Comparison of ENCODE assay signal across 23 cellular contexts in the genomic region with DNA sequence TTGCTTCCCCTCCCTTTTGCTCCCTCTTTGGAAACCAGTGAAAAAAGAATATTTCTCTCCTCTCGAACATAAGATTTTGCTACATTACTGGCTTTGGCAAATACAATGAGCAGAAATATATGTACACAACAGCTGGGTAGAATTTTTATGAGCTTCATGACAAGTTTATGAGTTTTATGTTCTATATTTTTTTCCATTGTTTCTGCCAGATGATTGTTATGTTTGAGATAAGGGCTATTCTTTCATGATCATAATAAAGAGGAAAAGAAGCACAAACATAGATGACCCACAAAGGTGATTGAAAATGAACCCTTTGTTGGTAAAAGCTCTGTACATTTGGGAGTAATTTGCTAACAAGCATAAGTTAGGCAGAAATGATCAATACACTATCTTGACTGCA. TPM values are rescaled to one million over a fixed set of nuclear protein-coding genes. Genes with fewer than 3 reads are reported as not detected.
DNase-seq lines count a peak whose midpoint lies in the region; ATAC-seq, FAIRE-seq and TF ChIP-seq lines count a peak whose summit lies in the region.
"Had no signal": no experiment of that assay in that cellular context is flagged by ENCODE, and none has a peak within 500 bp of the region (broad histone marks: within the 10 kb centered on the region; RNA-seq: fewer than 3 reads in every experiment).

No MANE protein-coding gene starts in this region.

- no peak overlapping the region for H3K4me2 ChIP-seq in IMR-90 (ENCODE audit: low read depth, low read length)
- peak overlapping the region; percentile 43 for H3K4me2 ChIP-seq in endothelial cell of umbilical vein (ENCODE audit: insufficient read depth, low read length)
- H3K4me2 ChIP-seq: SK-N-SH had no signal

- H4K20me1 ChIP-seq in IMR-90 (ENCODE audit: insufficient read depth, low read length) = no peaks in the 10 kb centered on the region
- H4K20me1 ChIP-seq in endothelial cell of umbilical vein (replicated peaks; ENCODE audit: control insufficient read depth, extremely low read depth, insufficient read depth, low read length) = no peaks in the 10 kb centered on the region

- H3K23ac ChIP-seq in IMR-90 (ENCODE audit: low read depth, low read length) = no peak overlapping the region

- TF ChIP-seq POLR2A in IMR-90 (IDR thresholded peaks at IDR 0.05; ENCODE audit: low read depth, low read length) (no peak), endothelial cell of umbilical vein (IDR thresholded peaks at IDR 0.05; ENCODE audit: low read depth, low read length) (no peak)

- H3K4me3 ChIP-seq in IMR-90 (ENCODE audit: insufficient read depth, low read depth, low read length) (no peak overlapping the region), endothelial cell of umbilical vein (replicated peaks in 1 of 3; ENCODE audit: insufficient read depth in 1 of 3, low read depth in 1 of 3, low read length in 3 of 3) (peak overlapping the region in 1 of 3 experiments; percentile 10)

- DNase-seq in IMR-90 = no peak
- DNase-seq in RCC 7860 (ENCODE audit: low spot score) = peak; percentile 2
- peak; percentile 90 for DNase-seq in endothelial cell of umbilical vein (ENCODE audit: low read depth, low spot score)
- no peak for DNase-seq in activated naive CD4-positive, alpha-beta T cell treated with anti-CD3 and anti-CD28 coated beads, Interleukin-2, amount 50 U/mL, for 72 hours (ENCODE audit: low spot score in 2 of 2)
- DNase-seq in medulla oblongata (ENCODE audit: extremely low spot score) = no peak
- DNase-seq: C1 segment of cervical spinal cord; Caco-2; CD8-positive, alpha-beta T cell; DMS79 treated with DMSO at 0.1 percent for 48 hours; GF-D8; NCI-H1092 treated with DMSO at 0.1 percent for 48 hours; NCI-H1436; NCI-H1930; NCI-H2107; NCI-H446 treated with DMSO at 0.1 percent for 48 hours; NCI-H526; SK-N-SH; SW 1271 had no signal

- dilution Hi-C loops in IMR-90 (cut with HindIII; ENCODE audit: low sequenced_read_pairs, unreplicated experiment) (no loop called here), endothelial cell of umbilical vein (cut with MboI; ENCODE audit: extremely low pct_ligation_motif_present, low sequenced_read_pairs) (no loop called here)

- H4K5ac ChIP-seq in IMR-90 (ENCODE audit: low read depth, low read length) = no peak overlapping the region

- H2AK9ac ChIP-seq in IMR-90 (replicated peaks; ENCODE audit: low read depth, low read length, poor library complexity) = no peak overlapping the region

- H2BK20ac ChIP-seq in IMR-90 (ENCODE audit: low read depth, low read length) = no peak overlapping the region

- no peak overlapping the region for H3K18ac ChIP-seq in IMR-90 (ENCODE audit: low read depth, low read length)

- no peak overlapping the region for H3K27ac Mint-ChIP-seq in activated naive CD4-positive, alpha-beta T cell treated with anti-CD3 and anti-CD28 coated beads, Interleukin-2, amount 50 U/mL, for 72 hours
- H3K27ac Mint-ChIP-seq: CD8-positive, alpha-beta T cell; T-helper 1 cell treated with Interleukin-12 subunit alpha and Interleukin-12 subunit beta and Interleukin-4 antibody, amounts not matched to agents 30 μg/mL and 1 μg/mL, for 36 hours had no signal

- FAIRE-seq in RCC 7860 (lab: Jason Lieb, UNC) (no peak), endothelial cell of umbilical vein (lab: Jason Lieb, UNC) (peak; percentile 59)
- FAIRE-seq: GM12891 had no signal

- no peak overlapping the region for H2BK5ac ChIP-seq in IMR-90 (ENCODE audit: low read depth, low read length, poor library complexity, severe bottlenecking)

- no peak overlapping the region for H3K27ac ChIP-seq in IMR-90 (ENCODE audit: insufficient read depth, low read length)
- peak overlapping the region; percentile 13 for H3K27ac ChIP-seq in endothelial cell of umbilical vein (ENCODE audit: insufficient read depth, low read depth, low read length)

- H2AK5ac ChIP-seq in IMR-90 (ENCODE audit: low read depth, low read length) = no peak overlapping the region

- WGBS in IMR-90 (ENCODE audit: extremely low coverage in 2 of 2, insufficient read length in 1 of 2), 2 experiments = no CpG with 5 or more reads among the region's 1 CpG

- peaks cover 2% of the 10 kb centered on the region; the same call in 1 of the 2 replicates for H3K9me3 ChIP-seq in IMR-90 (ENCODE audit: control insufficient read depth, insufficient read depth, low read length)
- H3K9me3 ChIP-seq in endothelial cell of umbilical vein (replicated peaks; ENCODE audit: control insufficient read depth, insufficient read depth, low read length) = no peaks in the 10 kb centered on the region
- H3K9me3 ChIP-seq: Caco-2 had no signal

- H2BK120ac ChIP-seq in IMR-90 (ENCODE audit: low read depth, low read length) = no peak overlapping the region

- no peak overlapping the region for H4K91ac ChIP-seq in IMR-90 (ENCODE audit: insufficient read depth, low read depth, low read length)

- no peaks in the 10 kb centered on the region for H3K9me3 Mint-ChIP-seq in activated naive CD4-positive, alpha-beta T cell treated with anti-CD3 and anti-CD28 coated beads, Interleukin-2, amount 50 U/mL, for 72 hours
- H3K9me3 Mint-ChIP-seq: T-helper 1 cell treated with Interleukin-12 subunit alpha and Interleukin-12 subunit beta and Interleukin-4 antibody, amounts not matched to agents 30 μg/mL and 1 μg/mL, for 36 hours had no signal

- intact Hi-C loops in IMR-90 (cut with micrococcal nuclease) (no loop called here), endothelial cell of umbilical vein (cut with micrococcal nuclease) (loop anchor here (1.0 kb wide), 2 partner anchors 15 to 20 kb away; a partner anchor contains a TSS)

- no peak overlapping the region for H3K14ac ChIP-seq in IMR-90 (replicated peaks; ENCODE audit: low read depth, low read length)

- no peaks in the 10 kb centered on the region for H3K79me1 ChIP-seq in IMR-90 (ENCODE audit: low read depth in 1 of 2, low read length in 2 of 2)

- peak overlapping the region; percentile 15; the same call in 1 of the 3 replicates for H2BK15ac ChIP-seq in IMR-90 (ENCODE audit: low read depth, low read length)

- no peaks in the 10 kb centered on the region; the same call in 1 of the 2 replicates for H3K4me1 ChIP-seq in IMR-90 (ENCODE audit: control insufficient read depth, insufficient read depth, low read length)
- H3K4me1 ChIP-seq in endothelial cell of umbilical vein (ENCODE audit: control insufficient read depth, extremely low read depth, insufficient read depth, low read length) = peaks cover 30% of the 10 kb centered on the region
- H3K4me1 ChIP-seq: Caco-2 had no signal

- H3K27me3 ChIP-seq in IMR-90 (ENCODE audit: control insufficient read depth, insufficient read depth, low read length) = no peaks in the 10 kb centered on the region
- H3K27me3 ChIP-seq in endothelial cell of umbilical vein (ENCODE audit: control insufficient read depth in 2 of 2, insufficient read depth in 2 of 2, low read length in 2 of 2) = no peaks in the 10 kb centered on the region

- POLR2A ChIA-PET in IMR-90 (lab: Charles Lee; ENCODE audit: unreplicated experiment) (no interaction called here), endothelial cell of umbilical vein (lab: Charles Lee) (interaction anchor here (1.2 to 2.8 kb wide), 3 partner anchors 14 to 24 kb away, joined by 7 to 14 read pairs (median 13); a partner anchor contains a TSS)

- CTCF ChIA-PET in IMR-90 (lab: Yijun Ruan, JAX) = interaction anchor here (1.4 to 1.7 kb wide), 3 partner anchors 12 to 69 kb away, joined by 3 to 7 read pairs (median 5); no protein-coding TSS in a partner anchor
- CTCF ChIA-PET in endothelial cell of umbilical vein (lab: Charles Lee) = interaction anchor here (0.9 to 4.9 kb wide), 7 partner anchors 11 to 706 kb away, joined by 3 to 53 read pairs (median 5); a partner anchor contains a TSS

- ATAC-seq in IMR-90 (ENCODE audit: low read depth) (no peak), HG02981 (IDR thresholded peaks at IDR 0.05; ENCODE audit: unreplicated experiment) (no peak), HG02759 (IDR thresholded peaks at IDR 0.05; ENCODE audit: unreplicated experiment) (no peak)
- ATAC-seq in activated naive CD4-positive, alpha-beta T cell treated with anti-CD3 and anti-CD28 coated beads, Interleukin-2, amount 50 U/mL, for 72 hours = no peak
- ATAC-seq: CD8-positive, alpha-beta T cell had no signal

- no peak overlapping the region for H3K4ac ChIP-seq in IMR-90 (ENCODE audit: low read depth, low read length)

- no TSS peak for BruUV-seq in IMR-90 (replicated peaks; lab: Mats Ljungman, UMichigan)
- no TSS peak for BruUV-seq in endothelial cell of umbilical vein (replicated peaks; lab: Mats Ljungman, UMichigan)

- no peak overlapping the region for H4K8ac ChIP-seq in IMR-90 (ENCODE audit: low read depth in 2 of 2, low read length in 2 of 2)

- H3K9me1 ChIP-seq in IMR-90 (ENCODE audit: insufficient read depth, low read length) (no peaks in the 10 kb centered on the region), endothelial cell of umbilical vein (replicated peaks; ENCODE audit: control insufficient read depth, extremely low read depth, insufficient read depth, low read length) (no peaks in the 10 kb centered on the region)

- H3K9ac ChIP-seq in IMR-90 (ENCODE audit: low read depth, low read length) = no peak overlapping the region
- H3K9ac ChIP-seq in endothelial cell of umbilical vein (replicated peaks; ENCODE audit: extremely low read depth, insufficient read depth, low read length) = peak overlapping the region; percentile 28
- H3K9ac ChIP-seq: SK-N-SH had no signal

- TF ChIP-seq RAD21 in IMR-90 (IDR thresholded peaks at IDR 0.05; ENCODE audit: low read length) = no peak

- H3K79me2 ChIP-seq in endothelial cell of umbilical vein (ENCODE audit: control insufficient read depth, insufficient read depth, low read length) = no peaks in the 10 kb centered on the region

- no peak overlapping the region for H3K56ac ChIP-seq in IMR-90 (ENCODE audit: extremely low read depth, insufficient read depth, low read length)

- in situ Hi-C loops in IMR-90 (cut with MboI; ENCODE audit: low sequenced_read_pairs) = no loop called here

- H2AFZ ChIP-seq in IMR-90 (replicated peaks; ENCODE audit: low read length, poor library complexity) (no peak overlapping the region), endothelial cell of umbilical vein (ENCODE audit: low read depth, low read length) (no peak overlapping the region)

- H3K36me3 Mint-ChIP-seq in activated naive CD4-positive, alpha-beta T cell treated with anti-CD3 and anti-CD28 coated beads, Interleukin-2, amount 50 U/mL, for 72 hours = no peaks in the 10 kb centered on the region
- H3K36me3 Mint-ChIP-seq: CD8-positive, alpha-beta T cell; IgD-negative memory B cell had no signal

- TF ChIP-seq CTCF in IMR-90 (conservative IDR thresholded peaks at IDR 0.05; ENCODE audit: low read depth, low read length) = no peak
- TF ChIP-seq CTCF in endothelial cell of umbilical vein (IDR thresholded peaks at IDR 0.05; ENCODE audit: extremely low read depth in 1 of 2, insufficient read depth in 1 of 2, low read depth in 1 of 2, low read length in 2 of 2) = no peak

- no peaks in the 10 kb centered on the region for H3K36me3 ChIP-seq in IMR-90 (ENCODE audit: control insufficient read depth, insufficient read depth, low read length)
- H3K36me3 ChIP-seq in endothelial cell of umbilical vein (ENCODE audit: control insufficient read depth in 2 of 2, extremely low read depth in 1 of 2, insufficient read depth in 2 of 2, low read length in 2 of 2) = no peaks in the 10 kb centered on the region

RNA-seq across cellular contexts. Expression of a gene that starts 14.8 kb away (rescaled TPM):
- 83.0 and 93.9 TPM in 2 replicates for total RNA-seq in IMR-90 (2012; rRNA removed)
- 25.6 and 33.9 TPM in 2 replicates for polyA plus RNA-seq in IMR-90 (2012; rRNA removed)
- polyA plus RNA-seq in IMR-90 (2012; cell fraction: cytosol; rRNA removed) = 5.4 and 6.5 TPM in 2 replicates
- 2.1 and 22.1 TPM in 2 replicates for polyA plus RNA-seq in IMR-90 (2012; cell fraction: nucleus; rRNA removed; ENCODE audit: low replicate concordance)
- 266 and 286 TPM in 2 replicates for total RNA-seq in endothelial cell of umbilical vein
- polyA plus RNA-seq in endothelial cell of umbilical vein = 138 and 177 TPM in 2 replicates
- 185 and 186 TPM in 2 replicates for polyA plus RNA-seq in endothelial cell of umbilical vein (2011; cell fraction: cytosol; rRNA removed)
- polyA plus RNA-seq in endothelial cell of umbilical vein (2011; cell fraction: nucleus; rRNA removed) = 210 and 230 TPM in 2 replicates
- 245 and 277 TPM in 2 replicates for polyA plus RNA-seq in endothelial cell of umbilical vein (2012)
- 332 and 378 TPM in 2 replicates for polyA minus RNA-seq in endothelial cell of umbilical vein
- 21.1 TPM for polyA minus RNA-seq in endothelial cell of umbilical vein (2011; cell fraction: cytosol; rRNA and poly(A)+ RNA removed)
- 645 and 1,049 TPM in 2 replicates for polyA minus RNA-seq in endothelial cell of umbilical vein (2011; cell fraction: nucleus; rRNA and poly(A)+ RNA removed)
- under 1 TPM in 1 of 2 donors, not detected in 1; 0.34 TPM for total RNA-seq in activated naive CD4-positive, alpha-beta T cell treated with anti-CD3 and anti-CD28 coated beads, Interleukin-2, amount 50 U/mL, for 72 hours
- total RNA-seq: CD8-positive, alpha-beta T cell had no signal

Comparison
In these comparisons a context has a peak if more than half of its experiments do, and no peak if none do; other contexts are left out.
1. DNase-seq: peak in RCC 7860 (single experiment) and endothelial cell of umbilical vein (single experiment); none in IMR-90 (single experiment), activated naive CD4-positive, alpha-beta T cell treated with anti-CD3 and anti-CD28 coated beads, Interleukin-2, amount 50 U/mL, for 72 hours (0 of 2) and medulla oblongata (single experiment).
2. RNA of a gene that starts 14.8 kb away (total RNA-seq): 266 to 286 TPM in endothelial cell of umbilical vein and 83.0 to 93.9 TPM in IMR-90; 0.34 TPM in activated naive CD4-positive, alpha-beta T cell treated with anti-CD3 and anti-CD28 coated beads, Interleukin-2, amount 50 U/mL, for 72 hours; every median in the first group is over 10 times any median in the second.